ENCODE assay signal across 9 cellular contexts in the genomic region with DNA sequence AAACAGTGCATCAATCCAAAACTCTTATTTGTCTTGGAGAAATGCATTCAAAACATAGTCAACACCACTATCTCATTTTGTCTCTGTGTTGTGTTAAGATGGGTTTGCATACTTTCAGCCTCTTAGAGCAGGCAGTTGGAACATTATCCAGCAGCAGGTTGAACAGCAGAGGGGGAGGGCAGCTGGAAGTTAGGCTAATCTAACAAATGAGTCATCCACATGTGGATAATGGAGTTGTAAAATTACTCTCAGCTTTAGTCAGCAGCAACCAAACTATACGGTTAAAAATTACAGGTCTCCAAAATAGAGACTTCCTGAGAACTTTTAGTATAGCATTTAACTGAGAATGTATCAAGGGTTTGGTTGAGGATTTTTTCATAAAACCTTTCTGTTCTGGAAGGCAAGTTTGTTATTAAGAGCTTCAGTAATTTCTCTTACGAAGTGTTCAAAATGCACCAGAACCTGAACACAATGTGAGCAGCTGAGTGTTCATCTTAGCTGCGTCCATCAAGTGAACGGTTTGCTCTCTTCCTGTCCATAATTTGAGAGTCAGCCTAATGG. TPM values are rescaled to one million over a fixed set of nuclear protein-coding genes. Genes with fewer than 3 reads are reported as not detected.
DNase-seq lines count a peak whose midpoint lies in the region; ATAC-seq and TF ChIP-seq lines count a peak whose summit lies in the region.
"Had no signal": no experiment of that assay in that cellular context is flagged by ENCODE, and none has a peak within 500 bp of the region (broad histone marks: within the 10 kb centered on the region; RNA-seq: fewer than 3 reads in every experiment).

No MANE protein-coding gene starts in this region.

- H3K27me3 ChIP-seq in gastrocnemius medialis, result no peaks in the 10 kb centered on the region

- H3K27ac ChIP-seq in epithelial cell of prostate (no peak overlapping the region), gastrocnemius medialis (peak overlapping the region; percentile 75 to 80 (median 78))

- H3K4me3 Mint-ChIP-seq in activated T-cell treated with anti-CD3 and anti-CD28 coated beads, Interleukin-2, amount 50 U/mL, for 4 hours, result no peak overlapping the region
- H3K4me3 Mint-ChIP-seq: activated B cell treated with CpG ODN at 0.5 μM for 24 hours had no signal

- no peak for DNase-seq in activated T-cell treated with anti-CD3 and anti-CD28 coated beads, Interleukin-2, amount 50 U/mL, for 4 hours
- DNase-seq in activated T-cell treated with anti-CD3 and anti-CD28 coated beads for 4 hours (no peak), NCI-H69 (lab: John Stamatoyannopoulos, UW) (peak; percentile 91), epithelial cell of prostate (ENCODE audit: low read depth, low spot score) (peak; percentile 8), gastrocnemius medialis (peak; percentile 18 to 24)
- DNase-seq: activated B cell treated with CpG ODN at 0.5 μM for 24 hours had no signal

- H3K9me3 ChIP-seq in gastrocnemius medialis, result no peaks in the 10 kb centered on the region

- no peak for TF ChIP-seq CTCF in gastrocnemius medialis (IDR thresholded peaks at IDR 0.05 in 4 of 5, conservative IDR thresholded peaks at IDR 0.05 in 1 of 5)

- peaks cover 4% of the 10 kb centered on the region for H3K36me3 Mint-ChIP-seq in activated T-cell treated with anti-CD3 and anti-CD28 coated beads, Interleukin-2, amount 50 U/mL, for 4 hours (ENCODE audit: insufficient read depth)

- no peaks in the 10 kb centered on the region for H3K27me3 Mint-ChIP-seq in activated T-cell treated with anti-CD3 and anti-CD28 coated beads, Interleukin-2, amount 50 U/mL, for 4 hours (ENCODE audit: low read depth)
- H3K27me3 Mint-ChIP-seq: activated B cell treated with CpG ODN at 0.5 μM for 24 hours had no signal

- H3K9me3 Mint-ChIP-seq in activated T-cell treated with anti-CD3 and anti-CD28 coated beads, Interleukin-2, amount 50 U/mL, for 4 hours, result no peaks in the 10 kb centered on the region
- H3K9me3 Mint-ChIP-seq: activated B cell treated with CpG ODN at 0.5 μM for 24 hours had no signal

- peaks cover 60% of the 10 kb centered on the region for H3K4me1 Mint-ChIP-seq in activated T-cell treated with anti-CD3 and anti-CD28 coated beads, Interleukin-2, amount 50 U/mL, for 4 hours (ENCODE audit: low read depth)
- H3K4me1 Mint-ChIP-seq: activated B cell treated with CpG ODN at 0.5 μM for 24 hours had no signal

- peak; percentile 76 to 78 for ATAC-seq in activated T-cell treated with anti-CD3 and anti-CD28 coated beads, Interleukin-2, amount 50 U/mL, for 4 hours
- ATAC-seq in gastrocnemius medialis (peak; percentile 82 to 88), HG02798 (IDR thresholded peaks at IDR 0.05; ENCODE audit: poor library complexity, unreplicated experiment) (no peak), GM21447 (IDR thresholded peaks at IDR 0.05; ENCODE audit: unreplicated experiment) (no peak), GM19397 (IDR thresholded peaks at IDR 0.05; ENCODE audit: unreplicated experiment) (no peak)

- TF ChIP-seq POLR2A in gastrocnemius medialis (IDR thresholded peaks at IDR 0.05), result no peak

- no peak overlapping the region for H3K4me3 ChIP-seq in gastrocnemius medialis

- peaks cover 21 to 23% of the 10 kb centered on the region in 2 donors for H3K4me1 ChIP-seq in gastrocnemius medialis

- no peaks in the 10 kb centered on the region for H3K36me3 ChIP-seq in gastrocnemius medialis

- in situ Hi-C loops in gastrocnemius medialis (cut with MboI; ENCODE audit: low sequenced_read_pairs in 4 of 4), result no loop called here

- intact Hi-C loops in gastrocnemius medialis (cut with DNase I; ENCODE audit: low total_unique reads), result loop anchor here (1.0 kb wide), 1 partner anchor 45 kb away; no protein-coding TSS in a partner anchor

RNA-seq across cellular contexts. Expression of a gene that starts 46.3 kb away (rescaled TPM):
- 100 to 1,000 TPM in 1 of 3 donors, 10 to 100 TPM in 2; 79.4 to 114 (median 95.3) TPM for total RNA-seq in activated T-cell treated with anti-CD3 and anti-CD28 coated beads, Interleukin-2, amount 50 U/mL, for 4 hours
- 10 to 100 TPM in 2 of 4 donors, 1 to 10 TPM in 2; 7.6 to 16.8 (median 11.1) TPM for total RNA-seq in gastrocnemius medialis

Comparison
In these comparisons a context has a peak if more than half of its experiments do, and no peak if none do; other contexts are left out.
1. ATAC-seq: peak in activated T-cell treated with anti-CD3 and anti-CD28 coated beads, Interleukin-2, amount 50 U/mL, for 4 hours (2 of 2) and gastrocnemius medialis (2 of 2); none in HG02798 (single experiment), GM21447 (single experiment) and GM19397 (single experiment).
2. DNase-seq: peak in NCI-H69 (single experiment), epithelial cell of prostate (single experiment) and gastrocnemius medialis (2 of 2); none in activated T-cell treated with anti-CD3 and anti-CD28 coated beads, Interleukin-2, amount 50 U/mL, for 4 hours (single experiment) and activated T-cell treated with anti-CD3 and anti-CD28 coated beads for 4 hours (single experiment).
3. RNA of a gene that starts 46.3 kb away (total RNA-seq): 79.4 to 114 TPM in activated T-cell treated with anti-CD3 and anti-CD28 coated beads, Interleukin-2, amount 50 U/mL, for 4 hours; 7.6 to 16.8 TPM in gastrocnemius medialis; every median in the first group is over 4 times any median in the second.